8 cellular contexts compared by ENCODE assay signal in the genomic region with DNA sequence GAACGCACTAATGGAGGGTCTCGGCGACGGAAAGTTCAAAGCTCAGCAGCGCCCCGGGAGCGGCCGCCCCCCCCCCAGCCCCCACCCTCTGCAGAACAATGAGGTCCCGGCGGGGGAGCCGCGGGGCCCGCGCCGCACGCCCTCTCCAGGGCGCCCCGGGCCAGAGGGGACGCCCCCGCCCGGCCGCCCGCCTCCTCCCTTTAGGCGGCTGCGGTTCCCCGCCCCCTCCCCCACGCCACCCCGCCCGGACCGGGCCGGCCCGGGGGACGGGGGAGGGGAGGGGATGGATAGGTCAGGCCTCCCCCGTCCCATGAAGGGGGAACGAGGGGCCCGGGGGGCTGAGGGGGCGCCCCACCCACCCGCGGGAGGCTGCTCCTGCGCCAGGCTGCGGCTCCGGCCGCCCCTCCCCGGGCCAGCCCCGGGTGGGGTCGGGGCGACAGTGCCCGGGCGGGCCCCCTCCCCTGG. TPM values are rescaled to one million over a fixed set of nuclear protein-coding genes. Genes with fewer than 3 reads are reported as not detected.
A peak's percentile ranks its signal among the peaks of the same experiment; 100 is the strongest.
DNase-seq lines count a peak whose midpoint lies in the region; ATAC-seq, FAIRE-seq and TF ChIP-seq lines count a peak whose summit lies in the region.

No MANE protein-coding gene starts in this region.

- H3K4me2 ChIP-seq in A549 (peak overlapping the region; percentile 99), HCT116 (ENCODE audit: low read length) (peak overlapping the region; percentile 90), GM12878 (ENCODE audit: control insufficient read depth, insufficient read depth) (no peak overlapping the region; the same call in 1 of the 2 replicates)

- H3K4me1 ChIP-seq in A549, result peaks cover 7% of the 10 kb centered on the region; the same call in 1 of the 3 replicates
- peaks cover 4 to 32% of the 10 kb centered on the region in 2 experiments; a peak in 3 of 4 replicates for H3K4me1 ChIP-seq in HCT116 (ENCODE audit: control insufficient read depth in 1 of 2, insufficient read depth in 2 of 2, low read length in 2 of 2)
- peaks cover 17% of the 10 kb centered on the region for H3K4me1 ChIP-seq in GM12878 (ENCODE audit: control insufficient read depth, insufficient read depth, low read length)
- H3K4me1 ChIP-seq in lower lobe of right lung, result peaks cover 4% of the 10 kb centered on the region

- WGBS in A549 (ENCODE audit: missing lambda C conversion rate), result no CpG with 5 or more reads among the region's 49 CpGs
- no CpG with 5 or more reads among the region's 49 CpGs for WGBS in GM12878 (ENCODE audit: insufficient coverage, insufficient replicate concordance, low lambda C conversion rate, missing lambda C conversion rate)

- BruUV-seq in HCT116 (replicated peaks; lab: Mats Ljungman, UMichigan), result no TSS peak
- no TSS peak for BruUV-seq in GM12878 (replicated peaks; lab: Mats Ljungman, UMichigan)

- ATAC-seq in A549 (peak in 1 of 2 experiments; percentile 10; a peak in 1 of 6 replicates), HCT116 (peak; percentile 33), GM12878 (peak; percentile 7; the same call in 1 of the 3 replicates), lower lobe of right lung (peak in 1 of 2 donors; percentile 2), GM18870 (IDR thresholded peaks at IDR 0.05; ENCODE audit: unreplicated experiment) (no peak), GM21390 (IDR thresholded peaks at IDR 0.05; ENCODE audit: unreplicated experiment) (no peak), GM21576 (IDR thresholded peaks at IDR 0.05; ENCODE audit: unreplicated experiment) (no peak)

- RAD21 ChIA-PET in HCT116 (lab: Charles Lee; ENCODE audit: low non-redundant PET in 1 of 2, low total read pairs in 2 of 2, uncharacterized antibody in 2 of 2, unreplicated experiment in 2 of 2), result no interaction called here
- RAD21 ChIA-PET in GM12878 (lab: Charles Lee; ENCODE audit: unreplicated experiment), result no interaction called here

- H3K4me3 ChIP-seq in A549 (peak overlapping the region; percentile 61), HCT116 (replicated peaks in 1 of 2; ENCODE audit: low read depth in 1 of 2, low read length in 2 of 2) (peak overlapping the region in 1 of 2 experiments; percentile 73; a peak in 2 of 4 replicates), GM12878 (peak overlapping the region; percentile 76; the same call in 1 of the 2 replicates), lower lobe of right lung (peak overlapping the region; percentile 66)

- DNase-seq in A549 (ENCODE audit: low read depth in 1 of 2, low spot score in 1 of 2) (no peak), HCT116 (ENCODE audit: low read depth, low spot score) (no peak), GM12878 (ENCODE audit: low read depth, low spot score) (no peak), lower lobe of right lung (no peak), KBM-7 (no peak)

- TF ChIP-seq CTCF in A549 (IDR thresholded peaks at IDR 0.05) (no peak), HCT116 (IDR thresholded peaks at IDR 0.05 in 2 of 3, conservative IDR thresholded peaks at IDR 0.05 in 1 of 3; ENCODE audit: borderline replicate concordance in 1 of 3, insufficient read depth in 1 of 3, low read depth in 2 of 3, low read length in 2 of 3) (no peak), GM12878 (IDR thresholded peaks at IDR 0.05 in 2 of 3, conservative IDR thresholded peaks at IDR 0.05 in 1 of 3; ENCODE audit: control insufficient read depth in 2 of 3, extremely low read depth in 1 of 3, insufficient read depth in 1 of 3, low read depth in 3 of 3, low read length in 3 of 3) (no peak), lower lobe of right lung (IDR thresholded peaks at IDR 0.05) (no peak)

- peak overlapping the region; percentile 57; the same call in 1 of the 2 replicates for H3K9ac ChIP-seq in HCT116 (ENCODE audit: low read length)
- no peak overlapping the region for H3K9ac ChIP-seq in GM12878 (ENCODE audit: control insufficient read depth, insufficient read depth, low read length)

- TF ChIP-seq EP300 in A549 (IDR thresholded peaks at IDR 0.05), result no peak
- TF ChIP-seq EP300 in GM12878 (IDR thresholded peaks at IDR 0.05; ENCODE audit: borderline replicate concordance in 1 of 2, control insufficient read depth in 1 of 2, low read depth in 2 of 2, low read length in 2 of 2), result no peak

- no peak overlapping the region for H2AFZ ChIP-seq in HCT116 (ENCODE audit: low read depth, low read length, poor library complexity, severe bottlenecking)
- no peak overlapping the region for H2AFZ ChIP-seq in GM12878 (ENCODE audit: control insufficient read depth, low read depth, low read length)

- H3K9me2 ChIP-seq in HCT116 (ENCODE audit: insufficient read depth), result no peaks in the 10 kb centered on the region

- TF ChIP-seq POLR2A in A549 (IDR thresholded peaks at IDR 0.05; ENCODE audit: low read length) (no peak), HCT116 (IDR thresholded peaks at IDR 0.05; ENCODE audit: borderline replicate concordance, extremely low read depth, insufficient read depth, insufficient read length) (no peak), GM12878 (IDR thresholded peaks at IDR 0.05; ENCODE audit: low read depth, low read length) (no peak)

- H3K27ac ChIP-seq in A549 (peak overlapping the region; percentile 66 to 92), HCT116 (ENCODE audit: low read depth, low read length) (no peak overlapping the region; the same call in 1 of the 2 replicates), GM12878 (ENCODE audit: control insufficient read depth, insufficient read depth) (no peak overlapping the region), lower lobe of right lung (no peak overlapping the region)

- FAIRE-seq in A549 (lab: Jason Lieb, UNC) (no peak), GM12878 (lab: Jason Lieb, UNC) (no peak)

- CTCF ChIA-PET in A549 (lab: Yijun Ruan, JAX) (no interaction called here), HCT116 (lab: Charles Lee) (no interaction called here), GM12878 (lab: Yijun Ruan, JAX) (no interaction called here)

- SMC1A ChIA-PET in GM12878 (lab: Charles Lee; ENCODE audit: uncharacterized antibody, unreplicated experiment), result no interaction called here

- H3K27me3 ChIP-seq in HCT116 (ENCODE audit: insufficient read depth, low read length) (no peaks in the 10 kb centered on the region), GM12878 (replicated peaks in 1 of 2; ENCODE audit: control insufficient read depth in 2 of 2, insufficient read depth in 2 of 2, low read length in 1 of 2) (peaks cover 0 to 2% of the 10 kb centered on the region in 2 experiments; a peak in 1 of 4 replicates), lower lobe of right lung (ENCODE audit: low read depth) (peaks cover 28% of the 10 kb centered on the region)

- in situ Hi-C loops in GM12878 (cut with MboI) (no loop called here), KBM-7 (cut with MboI; ENCODE audit: low pct_unique_long_range_greater_than_20kb, low sequenced_read_pairs) (no loop called here)

- H3K36me3 ChIP-seq in HCT116 (ENCODE audit: control insufficient read depth in 1 of 2, insufficient read depth in 2 of 2, low read length in 2 of 2) (no peaks in the 10 kb centered on the region), GM12878 (ENCODE audit: control insufficient read depth in 2 of 2, insufficient read depth in 2 of 2, low read length in 1 of 2) (no peaks in the 10 kb centered on the region), lower lobe of right lung (no peaks in the 10 kb centered on the region)

- H3K9me3 ChIP-seq in A549 (no peaks in the 10 kb centered on the region), HCT116 (ENCODE audit: control insufficient read depth in 1 of 2, insufficient read depth in 1 of 2, low read depth in 1 of 2, low read length in 2 of 2) (no peaks in the 10 kb centered on the region), GM12878 (replicated peaks; ENCODE audit: control insufficient read depth, insufficient read depth, low read length) (no peaks in the 10 kb centered on the region), lower lobe of right lung (no peaks in the 10 kb centered on the region)

- no peaks in the 10 kb centered on the region for H4K20me1 ChIP-seq in HCT116 (ENCODE audit: insufficient read depth)
- peaks cover 3% of the 10 kb centered on the region; the same call in 1 of the 2 replicates for H4K20me1 ChIP-seq in GM12878 (ENCODE audit: control insufficient read depth, insufficient read depth)

- TF ChIP-seq RAD21 in A549 (conservative IDR thresholded peaks at IDR 0.05 in 1 of 2, IDR thresholded peaks at IDR 0.05 in 1 of 2), result no peak
- no peak for TF ChIP-seq RAD21 in HCT116 (IDR thresholded peaks at IDR 0.05; ENCODE audit: low read depth)
- no peak for TF ChIP-seq RAD21 in GM12878 (IDR thresholded peaks at IDR 0.05; ENCODE audit: insufficient read depth, low read depth, low read length)

- POLR2A ChIA-PET in A549 (lab: Yijun Ruan, JAX) (no interaction called here), HCT116 (lab: Charles Lee) (no interaction called here), GM12878 (lab: Charles Lee) (no interaction called here)

- intact Hi-C loops in HCT116 (cut with micrococcal nuclease) (no loop called here), GM12878 (cut with micrococcal nuclease; ENCODE audit: unreplicated experiment) (loop anchor here (2.0 kb wide), 1 partner anchor 47 kb away; no protein-coding TSS in a partner anchor), lower lobe of right lung (cut with DNase I) (no loop called here)

- H3K79me2 ChIP-seq in HCT116 (ENCODE audit: insufficient read depth, low read length) (no peaks in the 10 kb centered on the region), GM12878 (ENCODE audit: control insufficient read depth, insufficient read depth, low read length) (peaks cover 4% of the 10 kb centered on the region)

RNA-seq across cellular contexts. Expression of a gene that starts 1.5 kb away (rescaled TPM):
- polyA plus RNA-seq in A549 (2011; rRNA removed), result 9.5 and 10.2 TPM in 2 replicates
- polyA plus RNA-seq in A549 (2012; cell fraction: cytosol; rRNA removed), result 13.2 and 16.4 TPM in 2 replicates
- 27.6 and 32.9 TPM in 2 replicates for polyA plus RNA-seq in A549 (2012; cell fraction: nucleus; rRNA removed)
- 11.8 to 13.8 TPM (median 11.8 TPM) in 3 replicates for polyA plus RNA-seq in A549 (2017; fragmentation: RNase III; extraction: RNeasy Plus Mini Kit Qiagen cat#74134 plus additional on column Dnase treatment)
- polyA minus RNA-seq in A549 (2011; rRNA and poly(A)+ RNA removed), result 10.0 and 15.0 TPM in 2 replicates
- 5.9 TPM for total RNA-seq in HCT116 (2021; ENCODE audit: unreplicated experiment)
- polyA plus RNA-seq in HCT116 (2012), result 3.8 and 5.6 TPM in 2 replicates
- total RNA-seq in GM12878 (2013; cell fraction: nucleolus; rRNA removed), result 72.6 and 77.1 TPM in 2 replicates
- 8.1 and 9.5 TPM in 2 replicates for total RNA-seq in GM12878 (2014; rRNA removed)
- 6.2 and 6.5 TPM in 2 replicates for total RNA-seq in GM12878 (2014; rRNA removed; fragmentation: Illumina TruSeq; extraction: Trizol)
- 24.0 and 30.0 TPM in 2 replicates for total RNA-seq in GM12878 (2021)
- 3.1 TPM for polyA plus RNA-seq in GM12878 (2011; ENCODE audit: low read depth)
- 5.9 and 8.0 TPM in 2 replicates for polyA plus RNA-seq in GM12878 (2011; rRNA removed)
- polyA plus RNA-seq in GM12878 (2011; cell fraction: cytosol; rRNA removed), result 6.0 and 6.7 TPM in 2 replicates
- polyA plus RNA-seq in GM12878 (2011; cell fraction: nucleus; rRNA removed), result 36.6 and 37.1 TPM in 2 replicates
- 6.1 and 6.9 TPM in 2 replicates for polyA plus RNA-seq in GM12878 (2012)
- 4.0 and 7.9 TPM in 2 replicates for polyA plus RNA-seq in GM12878 (2014; fragmentation: Illumina TruSeq; extraction: Trizol)
- 1 to 10 TPM; 2.3 to 3.9 TPM for polyA plus RNA-seq in GM12878 (2014; fragmentation: Nextera tagmentation; extraction: Ambion mirVana)
- polyA plus RNA-seq in GM12878 (2014; rRNA removed), result 9.5 and 10.8 TPM in 2 replicates
- 1 to 10 TPM; 7.9 to 8.2 TPM for polyA plus RNA-seq in GM12878 (2016; fragmentation: Nextera tagmentation; extraction: Ambion mirVana)
- polyA minus RNA-seq in GM12878 (2011; rRNA and poly(A)+ RNA removed), result 6.5 and 10.4 TPM in 2 replicates
- polyA minus RNA-seq in GM12878 (2011; cell fraction: cytosol; rRNA and poly(A)+ RNA removed), result 4.8 and 9.5 TPM in 2 replicates
- 6.6 and 14.4 TPM in 2 replicates for polyA minus RNA-seq in GM12878 (2011; cell fraction: nucleus; rRNA and poly(A)+ RNA removed)
- 14.3 TPM for total RNA-seq in lower lobe of right lung

Comparison
In these comparisons a context has a peak if more than half of its experiments do, and no peak if none do; other contexts are left out.
1. ATAC-seq: peak in HCT116 (single experiment) and GM12878 (single experiment); none in GM18870 (single experiment), GM21390 (single experiment) and GM21576 (single experiment).
2. H3K27ac ChIP-seq: peak in A549 (2 of 2); none in HCT116 (single experiment), GM12878 (single experiment) and lower lobe of right lung (single experiment).